ENCODE assay signal across 10 cellular contexts in genomic region chr9:87685871-87686519, GRCh38. TPM values are rescaled to one million over a fixed set of nuclear protein-coding genes. Genes with fewer than 3 reads are reported as not detected.
DNase-seq lines count a peak whose midpoint lies in the region; ATAC-seq, FAIRE-seq and TF ChIP-seq lines count a peak whose summit lies in the region.
"Had no signal": no experiment of that assay in that cellular context is flagged by ENCODE, and none has a peak within 500 bp of the region (broad histone marks: within the 10 kb centered on the region; RNA-seq: fewer than 3 reads in every experiment).

No MANE protein-coding gene starts in this region.

- CTCF ChIA-PET in activated CD4-positive, alpha-beta T cell treated with anti-CD3 and anti-CD28 coated beads, Interleukin-2, amount 10 ng/mL, durations not matched to agents 7 days and 5 days (lab: Charles Lee), result no interaction called here

- POLR2A ChIA-PET in activated CD4-positive, alpha-beta T cell treated with anti-CD3 and anti-CD28 coated beads, Interleukin-2, amount 10 ng/mL, durations not matched to agents 7 days and 5 days (lab: Charles Lee), result no interaction called here

- peaks cover 3% of the 10 kb centered on the region for H3K36me3 Mint-ChIP-seq in activated CD4-positive, alpha-beta T cell treated with anti-CD3 and anti-CD28 coated beads, Interleukin-2, amount 10 ng/mL, durations not matched to agents 7 days and 5 days (ENCODE audit: low read depth)

- H3K27ac ChIP-seq in caudate nucleus (ENCODE audit: low read depth, low read length) (peak overlapping the region; percentile 59), temporal lobe (ENCODE audit: low read depth, low read length) (peak overlapping the region; percentile 52)
- H3K27ac ChIP-seq: VCaP had no signal

- peaks cover 7% of the 10 kb centered on the region for H3K27me3 Mint-ChIP-seq in activated CD4-positive, alpha-beta T cell treated with anti-CD3 and anti-CD28 coated beads, Interleukin-2, amount 10 ng/mL, durations not matched to agents 7 days and 5 days

- TF ChIP-seq CTCF in GM10266 (IDR thresholded peaks at IDR 0.05; ENCODE audit: control insufficient read depth, insufficient read depth, low read depth, missing control alignments), result no peak

- peaks cover 28% of the 10 kb centered on the region for H3K4me1 Mint-ChIP-seq in activated CD4-positive, alpha-beta T cell treated with anti-CD3 and anti-CD28 coated beads, Interleukin-2, amount 10 ng/mL, durations not matched to agents 7 days and 5 days

- ATAC-seq in left colon, result peak; percentile 17

- intact Hi-C loops in left colon (cut with DNase I, micrococcal nuclease), result loop anchor here in 1 of 2 donors (10.0 kb wide), 1 partner anchor 129 kb away; no protein-coding TSS in a partner anchor

- H3K4me3 Mint-ChIP-seq in activated CD4-positive, alpha-beta T cell treated with anti-CD3 and anti-CD28 coated beads, Interleukin-2, amount 10 ng/mL, durations not matched to agents 7 days and 5 days, result no peak overlapping the region

- H3K9me3 Mint-ChIP-seq in activated CD4-positive, alpha-beta T cell treated with anti-CD3 and anti-CD28 coated beads, Interleukin-2, amount 10 ng/mL, durations not matched to agents 7 days and 5 days, result no peaks in the 10 kb centered on the region

- peak overlapping the region; percentile 60 for H3K27ac Mint-ChIP-seq in activated CD4-positive, alpha-beta T cell treated with anti-CD3 and anti-CD28 coated beads, Interleukin-2, amount 10 ng/mL, durations not matched to agents 7 days and 5 days

- no peak for DNase-seq in activated CD4-positive, alpha-beta T cell treated with anti-CD3 and anti-CD28 coated beads, Interleukin-2, amount 10 ng/mL, durations not matched to agents 7 days and 5 days
- DNase-seq in activated CD4-positive, alpha-beta T cell treated with anti-CD3 and anti-CD28 coated beads, Interleukin-2, amount 50 U/mL, for 4 hours, result no peak
- DNase-seq in caudate nucleus (lab: John Stamatoyannopoulos, UW) (peak in 4 of 61 donors; percentile 19 to 56 (median 26)), left colon (no peak), frontal cortex (ENCODE audit: low spot score in 2 of 2) (no peak), GM10266 (ENCODE audit: extremely low spot score) (no peak)
- DNase-seq in NK-92 treated with Interleukin-12 subunit alpha and Interleukin-12 subunit beta, amount 100 ng/mL, for 24 hours (lab: John Stamatoyannopoulos, UW), result no peak
- DNase-seq: amniotic stem cell had no signal

- no peak for FAIRE-seq in frontal cortex (lab: Jason Lieb, UNC)

RNA-seq across cellular contexts. Expression of gene CTSL, which starts 39.9 kb away (rescaled TPM):
- 10 to 100 TPM; 10.1 to 10.2 TPM for total RNA-seq in activated CD4-positive, alpha-beta T cell treated with anti-CD3 and anti-CD28 coated beads, Interleukin-2, amount 10 ng/mL, durations not matched to agents 7 days and 5 days
- total RNA-seq in left colon (10 to 100 TPM; 55.4 to 69.5 TPM), temporal lobe (27.3 TPM), frontal cortex (33.0 TPM)
